ENCODE assay signal across 24 cellular contexts in genomic region chrX:129958814-129959492, GRCh38. TPM values are rescaled to one million over a fixed set of nuclear protein-coding genes. Genes with fewer than 3 reads are reported as not detected.
A peak's percentile ranks its signal among the peaks of the same experiment; 100 is the strongest.
DNase-seq lines count a peak whose midpoint lies in the region; ATAC-seq, FAIRE-seq and TF ChIP-seq lines count a peak whose summit lies in the region.
"Had no signal": no experiment of that assay in that cellular context is flagged by ENCODE, and none has a peak within 500 bp of the region (broad histone marks: within the 10 kb centered on the region; RNA-seq: fewer than 3 reads in every experiment).

No MANE protein-coding gene starts in this region.

- peaks cover 0 to 1% of the 10 kb centered on the region in 2 experiments; a peak in 1 of 5 replicates for H3K27me3 ChIP-seq in HepG2 (ENCODE audit: control insufficient read depth in 1 of 2, insufficient read depth in 2 of 2, low read length in 2 of 2)
- H3K27me3 ChIP-seq in right lobe of liver = no peaks in the 10 kb centered on the region
- H3K27me3 ChIP-seq in iPS-15b (ENCODE audit: control insufficient read depth, insufficient read depth, low read length) = peaks cover 89% of the 10 kb centered on the region
- H3K27me3 ChIP-seq in smooth muscle cell (ENCODE audit: low read depth) = no peaks in the 10 kb centered on the region
- H3K27me3 ChIP-seq: suprapubic skin had no signal

- H3K27me3 Mint-ChIP-seq in activated T-helper 1 cell treated with anti-CD3 and anti-CD28 coated beads, Interleukin-12 subunit alpha, Interleukin-12 subunit beta, Interleukin-2, Interleukin-4 antibody, amounts not matched to agents 30 ng/mL and 10 ng/mL and 1 ng/mL, durations not matched to agents 14 hours and 24 hours and 36 hours (ENCODE audit: insufficient read depth) = peaks cover 4% of the 10 kb centered on the region
- peaks cover 1% of the 10 kb centered on the region for H3K27me3 Mint-ChIP-seq in activated CD4-positive, alpha-beta memory T cell treated with anti-CD3 and anti-CD28 coated beads, Interleukin-2, amount 10 ng/mL, durations not matched to agents 7 days and 5 days
- H3K27me3 Mint-ChIP-seq: naive B cell had no signal

- H3K4me3 ChIP-seq in HepG2 (replicated peaks in 1 of 3; ENCODE audit: insufficient read depth in 1 of 3, low read depth in 2 of 3, low read length in 3 of 3) (no peak overlapping the region), right lobe of liver (no peak overlapping the region), iPS-15b (ENCODE audit: low read depth, low read length) (peak overlapping the region; percentile 39), smooth muscle cell (no peak overlapping the region)
- H3K4me3 ChIP-seq: PC-9, prostate gland, suprapubic skin had no signal

- ATAC-seq in HepG2 (no peak), right lobe of liver (no peak)

- no peak overlapping the region for H3K9ac ChIP-seq in HepG2 (ENCODE audit: insufficient read depth, low read depth, low read length)
- H3K9ac ChIP-seq in iPS-15b (ENCODE audit: low read depth, low read length) = no peak overlapping the region
- no peak overlapping the region for H3K9ac ChIP-seq in smooth muscle cell (ENCODE audit: low read depth)
- H3K9ac ChIP-seq: KMS-11 had no signal

- peak overlapping the region; percentile 39; the same call in 1 of the 2 replicates for H3K4me2 ChIP-seq in HepG2 (ENCODE audit: low read depth, low read length)
- peak overlapping the region; percentile 61 for H3K4me2 ChIP-seq in smooth muscle cell

- CTCF ChIA-PET in HepG2 (lab: Yijun Ruan, JAX; ENCODE audit: low intra/inter-chr PET ratio, low total read pairs) = no interaction called here
- CTCF ChIA-PET in activated CD4-positive, alpha-beta memory T cell treated with anti-CD3 and anti-CD28 coated beads, Interleukin-2, amount 10 ng/mL, durations not matched to agents 7 days and 5 days (lab: Charles Lee) = no interaction called here

- BruUV-seq in HepG2 (replicated peaks; lab: Mats Ljungman, UMichigan) = no TSS peak

- no peaks in the 10 kb centered on the region for H3K79me2 ChIP-seq in HepG2 (ENCODE audit: insufficient read depth, low read length)
- no peaks in the 10 kb centered on the region for H3K79me2 ChIP-seq in smooth muscle cell (ENCODE audit: low read depth)

- TF ChIP-seq EP300 in HepG2 (IDR thresholded peaks at IDR 0.05; ENCODE audit: low read depth in 2 of 2, low read length in 2 of 2) (no peak), HepG2 (CRISPR knock-in tag; IDR thresholded peaks at IDR 0.05; ENCODE audit: borderline replicate concordance) (no peak)

- peaks cover 11% of the 10 kb centered on the region for H3K4me1 Mint-ChIP-seq in activated T-helper 1 cell treated with anti-CD3 and anti-CD28 coated beads, Interleukin-12 subunit alpha, Interleukin-12 subunit beta, Interleukin-2, Interleukin-4 antibody, amounts not matched to agents 30 ng/mL and 10 ng/mL and 1 ng/mL, durations not matched to agents 14 hours and 24 hours and 36 hours (ENCODE audit: low read depth)
- H3K4me1 Mint-ChIP-seq in activated CD4-positive, alpha-beta memory T cell treated with anti-CD3 and anti-CD28 coated beads, Interleukin-2, amount 10 ng/mL, durations not matched to agents 7 days and 5 days = peaks cover 40% of the 10 kb centered on the region

- H4K20me1 ChIP-seq in HepG2 (ENCODE audit: insufficient read depth, low read length) (no peaks in the 10 kb centered on the region), smooth muscle cell (ENCODE audit: low read depth) (no peaks in the 10 kb centered on the region)

- H3K36me3 Mint-ChIP-seq in activated T-helper 1 cell treated with anti-CD3 and anti-CD28 coated beads, Interleukin-12 subunit alpha, Interleukin-12 subunit beta, Interleukin-2, Interleukin-4 antibody, amounts not matched to agents 30 ng/mL and 10 ng/mL and 1 ng/mL, durations not matched to agents 14 hours and 24 hours and 36 hours (ENCODE audit: low read depth) = no peaks in the 10 kb centered on the region
- no peaks in the 10 kb centered on the region for H3K36me3 Mint-ChIP-seq in activated CD4-positive, alpha-beta memory T cell treated with anti-CD3 and anti-CD28 coated beads, Interleukin-2, amount 10 ng/mL, durations not matched to agents 7 days and 5 days (ENCODE audit: low read depth)
- H3K36me3 Mint-ChIP-seq: naive B cell had no signal

- 7% methylated on average over 6 of the region's 13 CpGs for WGBS in HepG2 (ENCODE audit: low lambda C conversion rate)
- WGBS in right lobe of liver (ENCODE audit: insufficient coverage, low coverage, low lambda C conversion rate, missing lambda C conversion rate) = 36% methylated on average over 13 of the region's 13 CpGs
- 35% methylated on average over 13 of the region's 13 CpGs for WGBS in smooth muscle cell (ENCODE audit: low lambda C conversion rate)

- TF ChIP-seq POLR2A in HepG2 (IDR thresholded peaks at IDR 0.05; ENCODE audit: insufficient read depth in 1 of 2, low read depth in 2 of 2, low read length in 2 of 2) = no peak
- no peak for TF ChIP-seq POLR2A in right lobe of liver (IDR thresholded peaks at IDR 0.05)

- no peak overlapping the region for H2AFZ ChIP-seq in HepG2 (ENCODE audit: low read length)
- H2AFZ ChIP-seq in smooth muscle cell (ENCODE audit: low read depth) = no peak overlapping the region

- intact Hi-C loops in HepG2 (cut with micrococcal nuclease; ENCODE audit: unreplicated experiment) = no loop called here
- intact Hi-C loops in right lobe of liver (cut with DNase I) = no loop called here
- intact Hi-C loops in activated T-helper 1 cell treated with anti-CD3 and anti-CD28 coated beads, Interleukin-12 subunit alpha, Interleukin-12 subunit beta, Interleukin-2, Interleukin-4 antibody, amounts not matched to agents 30 ng/mL and 10 ng/mL and 1 ng/mL, durations not matched to agents 14 hours and 24 hours and 36 hours (cut with micrococcal nuclease) = no loop called here

- H3K4me1 ChIP-seq in HepG2 (ENCODE audit: insufficient read depth, low read length) (0 out of 2 replicates have a peak, but pooled peaks cover 20% of the 10 kb centered on the region), right lobe of liver (no peaks in the 10 kb centered on the region), iPS-15b (ENCODE audit: control insufficient read depth, insufficient read depth, low read length) (peaks cover 20% of the 10 kb centered on the region), smooth muscle cell (ENCODE audit: low read depth) (peaks cover 6% of the 10 kb centered on the region)
- H3K4me1 ChIP-seq: prostate gland had no signal

- H3K36me3 ChIP-seq in HepG2 (replicated peaks in 1 of 2; ENCODE audit: control insufficient read depth in 1 of 2, insufficient read depth in 2 of 2, low read length in 2 of 2) (no peaks in the 10 kb centered on the region), right lobe of liver (no peaks in the 10 kb centered on the region), iPS-15b (ENCODE audit: control insufficient read depth, insufficient read depth, low read length) (no peaks in the 10 kb centered on the region), smooth muscle cell (ENCODE audit: low read depth) (no peaks in the 10 kb centered on the region)
- H3K36me3 ChIP-seq: prostate gland, suprapubic skin had no signal

- POLR2A ChIA-PET in HepG2 (lab: Yijun Ruan, JAX) = no interaction called here
- POLR2A ChIA-PET in activated CD4-positive, alpha-beta memory T cell treated with anti-CD3 and anti-CD28 coated beads, Interleukin-2, amount 10 ng/mL, durations not matched to agents 7 days and 5 days (lab: Charles Lee) = interaction anchor here (1.8 kb wide), 1 partner anchor 23 kb away, joined by 5 read pairs; the partner anchor contains the start of gene BCORL1

- TF ChIP-seq RAD21 in HepG2 (CRISPR knock-in tag; IDR thresholded peaks at IDR 0.05) = no peak

- no peaks in the 10 kb centered on the region for H3K9me3 Mint-ChIP-seq in activated T-helper 1 cell treated with anti-CD3 and anti-CD28 coated beads, Interleukin-12 subunit alpha, Interleukin-12 subunit beta, Interleukin-2, Interleukin-4 antibody, amounts not matched to agents 30 ng/mL and 10 ng/mL and 1 ng/mL, durations not matched to agents 14 hours and 24 hours and 36 hours
- no peaks in the 10 kb centered on the region for H3K9me3 Mint-ChIP-seq in activated CD4-positive, alpha-beta memory T cell treated with anti-CD3 and anti-CD28 coated beads, Interleukin-2, amount 10 ng/mL, durations not matched to agents 7 days and 5 days
- H3K9me3 Mint-ChIP-seq: activated CD4-positive, alpha-beta T cell treated with anti-CD3 and anti-CD28 coated beads, Interleukin-2, amount 10 ng/mL, durations not matched to agents 7 days and 5 days; T-helper 1 cell treated with Interleukin-12 subunit alpha and Interleukin-12 subunit beta and Interleukin-4 antibody, amounts not matched to agents 30 μg/mL and 1 μg/mL, for 36 hours had no signal

- peak overlapping the region; percentile 51 for H3K4me3 Mint-ChIP-seq in activated T-helper 1 cell treated with anti-CD3 and anti-CD28 coated beads, Interleukin-12 subunit alpha, Interleukin-12 subunit beta, Interleukin-2, Interleukin-4 antibody, amounts not matched to agents 30 ng/mL and 10 ng/mL and 1 ng/mL, durations not matched to agents 14 hours and 24 hours and 36 hours
- H3K4me3 Mint-ChIP-seq in activated CD4-positive, alpha-beta memory T cell treated with anti-CD3 and anti-CD28 coated beads, Interleukin-2, amount 10 ng/mL, durations not matched to agents 7 days and 5 days = no peak overlapping the region
- H3K4me3 Mint-ChIP-seq: T-helper 1 cell treated with Interleukin-12 subunit alpha and Interleukin-12 subunit beta and Interleukin-4 antibody, amounts not matched to agents 30 μg/mL and 1 μg/mL, for 36 hours had no signal

- H3K9me3 ChIP-seq in HepG2 (ENCODE audit: low read length) (no peaks in the 10 kb centered on the region), right lobe of liver (no peaks in the 10 kb centered on the region), iPS-15b (ENCODE audit: control insufficient read depth, insufficient read depth, low read length) (no peaks in the 10 kb centered on the region), smooth muscle cell (replicated peaks; ENCODE audit: low read depth) (no peaks in the 10 kb centered on the region)
- H3K9me3 ChIP-seq: prostate gland, suprapubic skin had no signal

- FAIRE-seq in HepG2 (lab: Jason Lieb, UNC) = no peak
- FAIRE-seq: A204.1, colon had no signal

- no peak for DNase-seq in HepG2 (ENCODE audit: low spot score)
- DNase-seq in right lobe of liver = no peak
- no peak for DNase-seq in activated T-helper 1 cell treated with anti-CD3 and anti-CD28 coated beads, Interleukin-12 subunit alpha, Interleukin-12 subunit beta, Interleukin-2, Interleukin-4 antibody, amounts not matched to agents 30 ng/mL and 10 ng/mL and 1 ng/mL, durations not matched to agents 14 hours and 24 hours and 36 hours (ENCODE audit: low spot score)
- DNase-seq in smooth muscle cell (lab: John Stamatoyannopoulos, UW; ENCODE audit: unreplicated experiment) = no peak
- no peak for DNase-seq in DMS79 treated with DMSO at 0.1 percent for 48 hours (lab: John Stamatoyannopoulos, UW)
- DNase-seq in NCI-H345 treated with DMSO at 0.1 percent for 48 hours (lab: John Stamatoyannopoulos, UW; ENCODE audit: unreplicated experiment) = no peak
- no peak for DNase-seq in activated CD4-positive, alpha-beta memory T cell treated with anti-CD3 and anti-CD28 coated beads, Interleukin-2, amount 10 ng/mL, durations not matched to agents 7 days and 5 days
- DNase-seq: activated CD4-positive, alpha-beta T cell treated with anti-CD3 and anti-CD28 coated beads, Interleukin-2, amount 10 ng/mL, durations not matched to agents 7 days and 5 days; activated CD8-positive, alpha-beta memory T cell treated with anti-CD3 and anti-CD28 coated beads, Interleukin-2, amount 50 U/mL, for 48 hours; activated naive CD4-positive, alpha-beta T cell treated with Interleukin-2 at 50 U/mL for 16 hours; C1 segment of cervical spinal cord; DMS 273 treated with DMSO at 0.1 percent for 48 hours; naive B cell; NCI-H1092 treated with DMSO at 0.1 percent for 48 hours; NCI-H748 treated with DMSO at 0.1 percent for 48 hours; PC-9 had no signal

- H3K27ac ChIP-seq in HepG2 (ENCODE audit: extremely low read length, insufficient read depth, low read length) (no peak overlapping the region), right lobe of liver (no peak overlapping the region), smooth muscle cell (ENCODE audit: low read depth) (no peak overlapping the region)
- H3K27ac ChIP-seq: HL-60, KMS-11, PC-9, prostate gland, suprapubic skin had no signal

- TF ChIP-seq CTCF in HepG2 (CRISPR knock-in tag; IDR thresholded peaks at IDR 0.05) = no peak
- TF ChIP-seq CTCF in right lobe of liver (IDR thresholded peaks at IDR 0.05) = no peak
- no peak for TF ChIP-seq CTCF in smooth muscle cell (IDR thresholded peaks at IDR 0.05; ENCODE audit: borderline replicate concordance, insufficient read depth, poor library complexity, severe bottlenecking)

- H3K27ac Mint-ChIP-seq in activated T-helper 1 cell treated with anti-CD3 and anti-CD28 coated beads, Interleukin-12 subunit alpha, Interleukin-12 subunit beta, Interleukin-2, Interleukin-4 antibody, amounts not matched to agents 30 ng/mL and 10 ng/mL and 1 ng/mL, durations not matched to agents 14 hours and 24 hours and 36 hours = no peak overlapping the region
- H3K27ac Mint-ChIP-seq in activated CD4-positive, alpha-beta memory T cell treated with anti-CD3 and anti-CD28 coated beads, Interleukin-2, amount 10 ng/mL, durations not matched to agents 7 days and 5 days = no peak overlapping the region
- H3K27ac Mint-ChIP-seq: activated CD4-positive, alpha-beta T cell treated with anti-CD3 and anti-CD28 coated beads, Interleukin-2, amount 10 ng/mL, durations not matched to agents 7 days and 5 days; T-helper 1 cell treated with Interleukin-12 subunit alpha and Interleukin-12 subunit beta and Interleukin-4 antibody, amounts not matched to agents 30 μg/mL and 1 μg/mL, for 36 hours had no signal

- in situ Hi-C loops in HepG2 (cut with HindIII; ENCODE audit: extremely low pct_ligation_motif_present, low pct_unique_long_range_greater_than_20kb) = no loop called here

- H3F3A ChIP-seq in smooth muscle cell (ENCODE audit: low read depth) = no peaks in the 10 kb centered on the region

RNA-seq across cellular contexts. Expression of gene BCORL1, which starts 23.5 kb away (rescaled TPM):
- 1.4 and 4.1 TPM in 2 replicates for total RNA-seq in HepG2 (2016; rRNA removed; fragmentation: Illumina TruSeq; extraction: Trizol)
- 1.1 and 1.2 TPM in 2 replicates for total RNA-seq in HepG2 (2016; cell fraction: cytosol; rRNA removed; fragmentation: Illumina TruSeq; extraction: Trizol; ENCODE audit: low read depth)
- 0.84 and 3.6 TPM in 2 replicates for total RNA-seq in HepG2 (2016; cell fraction: insoluble cytoplasmic fraction; rRNA removed; fragmentation: Illumina TruSeq; extraction: Trizol)
- total RNA-seq in HepG2 (2016; cell fraction: membrane; rRNA removed; fragmentation: Illumina TruSeq; extraction: Trizol) = 2.2 and 2.8 TPM in 2 replicates
- 3.0 and 4.6 TPM in 2 replicates for total RNA-seq in HepG2 (2016; cell fraction: nucleus; rRNA removed; fragmentation: Illumina TruSeq; extraction: Trizol)
- 0.67 and 0.71 TPM in 2 replicates for polyA plus RNA-seq in HepG2 (2011; rRNA removed)
- polyA plus RNA-seq in HepG2 (2011; cell fraction: cytosol; rRNA removed) = 0.45 and 0.51 TPM in 2 replicates
- 2.3 and 3.4 TPM in 2 replicates for polyA plus RNA-seq in HepG2 (2011; cell fraction: nucleus; rRNA removed)
- polyA plus RNA-seq in HepG2 (2012) = 4.1 and 4.2 TPM in 2 replicates
- polyA plus RNA-seq in HepG2 (2016; cell fraction: cytosol; fragmentation: Illumina TruSeq; extraction: Trizol; ENCODE audit: low read depth) = 0.23 and 0.25 TPM in 2 replicates
- polyA plus RNA-seq in HepG2 (2016; cell fraction: insoluble cytoplasmic fraction; fragmentation: Illumina TruSeq; extraction: Trizol; ENCODE audit: low read depth) = 3.5 and 5.3 TPM in 2 replicates
- polyA plus RNA-seq in HepG2 (2016; cell fraction: membrane; fragmentation: Illumina TruSeq; extraction: Trizol; ENCODE audit: low read depth) = 0.49 and 0.65 TPM in 2 replicates
- polyA plus RNA-seq in HepG2 (2016; cell fraction: nucleus; fragmentation: Illumina TruSeq; extraction: Trizol; ENCODE audit: insufficient read depth, low read depth) = 5.0 and 5.4 TPM in 2 replicates
- polyA minus RNA-seq in HepG2 (2011; rRNA and poly(A)+ RNA removed; ENCODE audit: low replicate concordance) = 1.6 and 3.1 TPM in 2 replicates
- polyA minus RNA-seq in HepG2 (2011; cell fraction: cytosol; rRNA and poly(A)+ RNA removed) = 2.0 and 2.8 TPM in 2 replicates
- polyA minus RNA-seq in HepG2 (2011; cell fraction: nucleus; rRNA and poly(A)+ RNA removed) = 2.1 and 3.0 TPM in 2 replicates
- total RNA-seq in right lobe of liver = 1 to 10 TPM; 2.7 to 9.0 (median 4.8) TPM
- 8.8 and 9.3 TPM in 2 replicates for total RNA-seq in activated T-helper 1 cell treated with anti-CD3 and anti-CD28 coated beads, Interleukin-12 subunit alpha, Interleukin-12 subunit beta, Interleukin-2, Interleukin-4 antibody, amounts not matched to agents 30 ng/mL and 10 ng/mL and 1 ng/mL, durations not matched to agents 14 hours and 24 hours and 36 hours
- total RNA-seq in smooth muscle cell = 3.0 TPM in 2 replicates
- polyA plus RNA-seq in smooth muscle cell = 8.0 and 14.8 TPM in 2 replicates
- total RNA-seq in activated CD4-positive, alpha-beta memory T cell treated with anti-CD3 and anti-CD28 coated beads, Interleukin-2, amount 10 ng/mL, durations not matched to agents 7 days and 5 days = 1 to 10 TPM; 6.9 to 7.2 TPM

RNA-seq across cellular contexts. Expression of gene UTP14A, which starts 53.0 kb away (rescaled TPM):
- 19.0 and 27.4 TPM in 2 replicates for total RNA-seq in HepG2 (2016; rRNA removed; fragmentation: Illumina TruSeq; extraction: Trizol)
- total RNA-seq in HepG2 (2016; cell fraction: cytosol; rRNA removed; fragmentation: Illumina TruSeq; extraction: Trizol; ENCODE audit: low read depth) = 4.3 and 5.6 TPM in 2 replicates
- 17.7 and 27.6 TPM in 2 replicates for total RNA-seq in HepG2 (2016; cell fraction: insoluble cytoplasmic fraction; rRNA removed; fragmentation: Illumina TruSeq; extraction: Trizol)
- total RNA-seq in HepG2 (2016; cell fraction: membrane; rRNA removed; fragmentation: Illumina TruSeq; extraction: Trizol) = 8.7 and 10.1 TPM in 2 replicates
- 12.9 and 14.4 TPM in 2 replicates for total RNA-seq in HepG2 (2016; cell fraction: nucleus; rRNA removed; fragmentation: Illumina TruSeq; extraction: Trizol)
- polyA plus RNA-seq in HepG2 (2011; rRNA removed) = 6.5 and 7.4 TPM in 2 replicates
- polyA plus RNA-seq in HepG2 (2011; cell fraction: cytosol; rRNA removed) = 4.2 and 5.6 TPM in 2 replicates
- polyA plus RNA-seq in HepG2 (2011; cell fraction: nucleus; rRNA removed) = 4.1 and 4.8 TPM in 2 replicates
- polyA plus RNA-seq in HepG2 (2012) = 7.9 and 10.3 TPM in 2 replicates
- 3.1 and 3.5 TPM in 2 replicates for polyA plus RNA-seq in HepG2 (2016; cell fraction: cytosol; fragmentation: Illumina TruSeq; extraction: Trizol; ENCODE audit: low read depth)
- polyA plus RNA-seq in HepG2 (2016; cell fraction: insoluble cytoplasmic fraction; fragmentation: Illumina TruSeq; extraction: Trizol; ENCODE audit: low read depth) = 29.5 and 29.7 TPM in 2 replicates
- 5.1 and 6.8 TPM in 2 replicates for polyA plus RNA-seq in HepG2 (2016; cell fraction: membrane; fragmentation: Illumina TruSeq; extraction: Trizol; ENCODE audit: low read depth)
- 18.6 and 20.7 TPM in 2 replicates for polyA plus RNA-seq in HepG2 (2016; cell fraction: nucleus; fragmentation: Illumina TruSeq; extraction: Trizol; ENCODE audit: insufficient read depth, low read depth)
- 2.9 and 17.8 TPM in 2 replicates for polyA minus RNA-seq in HepG2 (2011; rRNA and poly(A)+ RNA removed; ENCODE audit: low replicate concordance)
- 5.4 and 5.9 TPM in 2 replicates for polyA minus RNA-seq in HepG2 (2011; cell fraction: cytosol; rRNA and poly(A)+ RNA removed)
- 7.0 and 9.8 TPM in 2 replicates for polyA minus RNA-seq in HepG2 (2011; cell fraction: nucleus; rRNA and poly(A)+ RNA removed)
- total RNA-seq in right lobe of liver = 10 to 100 TPM in 1 of 6 experiments, 1 to 10 TPM in 5; 4.2 to 10.6 (median 6.6) TPM
- 59.3 and 62.4 TPM in 2 replicates for total RNA-seq in activated T-helper 1 cell treated with anti-CD3 and anti-CD28 coated beads, Interleukin-12 subunit alpha, Interleukin-12 subunit beta, Interleukin-2, Interleukin-4 antibody, amounts not matched to agents 30 ng/mL and 10 ng/mL and 1 ng/mL, durations not matched to agents 14 hours and 24 hours and 36 hours
- total RNA-seq in smooth muscle cell = 7.9 and 12.9 TPM in 2 replicates
- polyA plus RNA-seq in smooth muscle cell = 5.1 and 6.0 TPM in 2 replicates
- 10 to 100 TPM; 15.3 to 18.4 TPM for total RNA-seq in activated CD4-positive, alpha-beta memory T cell treated with anti-CD3 and anti-CD28 coated beads, Interleukin-2, amount 10 ng/mL, durations not matched to agents 7 days and 5 days
